ENCODE assay signal across 9 cellular contexts in the genomic region with DNA sequence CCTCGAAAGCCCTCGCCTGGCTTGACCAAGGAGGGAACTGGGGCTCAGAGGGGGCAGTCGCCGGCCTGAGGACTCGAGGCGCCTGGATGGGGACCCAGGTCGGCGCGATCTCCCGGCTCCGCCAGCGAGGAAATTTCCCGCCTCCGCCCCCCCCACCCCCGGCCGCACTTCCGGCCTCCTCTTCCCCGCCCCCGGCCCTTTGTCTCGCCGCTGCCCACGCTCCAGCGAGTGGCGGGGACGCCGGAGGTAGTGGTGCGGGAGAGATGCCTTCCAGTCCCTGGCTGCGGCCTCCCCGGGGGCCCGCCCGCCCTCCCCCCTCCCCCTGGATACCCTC. TPM values are rescaled to one million over a fixed set of nuclear protein-coding genes. Genes with fewer than 3 reads are reported as not detected.
DNase-seq lines count a peak whose midpoint lies in the region; ATAC-seq, FAIRE-seq and TF ChIP-seq lines count a peak whose summit lies in the region.
"Had no signal": no experiment of that assay in that cellular context is flagged by ENCODE, and none has a peak within 500 bp of the region (broad histone marks: within the 10 kb centered on the region; RNA-seq: fewer than 3 reads in every experiment).

No MANE protein-coding gene starts in this region.

- ATAC-seq in GM19452 (IDR thresholded peaks at IDR 0.05; ENCODE audit: unreplicated experiment) = no peak

- no peak overlapping the region for H3K56ac ChIP-seq in H9 (ENCODE audit: insufficient read length, low read depth, low read length)

- H2BK15ac ChIP-seq in H9 (ENCODE audit: low read depth, low read length) = no peak overlapping the region

- H2BK20ac ChIP-seq in H9 (ENCODE audit: low read depth, low read length, poor library complexity, severe bottlenecking) = no peak overlapping the region

- H3K27ac ChIP-seq in H9 (ENCODE audit: insufficient read length, low read depth, low read length) = no peak overlapping the region
- no peak overlapping the region for H3K27ac ChIP-seq in SU-DHL-6 (ENCODE audit: low read depth, low read length)
- H3K27ac ChIP-seq in hepatocyte = no peak overlapping the region
- H3K27ac ChIP-seq in suprapubic skin = no peak overlapping the region
- no peak overlapping the region for H3K27ac ChIP-seq in kidney (ENCODE audit: low read depth in 2 of 2, low read length in 2 of 2)

- no peak overlapping the region for H2AK5ac ChIP-seq in H9 (ENCODE audit: insufficient read length, low read length)

- H3K27me3 Mint-ChIP-seq in H9 (ENCODE audit: low read depth) = peaks cover 27% of the 10 kb centered on the region

- TF ChIP-seq POLR2A in suprapubic skin (IDR thresholded peaks at IDR 0.05) = no peak

- H3T11ph ChIP-seq in H9 (ENCODE audit: low read length) = no peak overlapping the region

- H3K9me3 ChIP-seq in H9 (ENCODE audit: control insufficient read depth, low read depth, low read length) = no peaks in the 10 kb centered on the region
- H3K9me3 ChIP-seq in SU-DHL-6 (ENCODE audit: insufficient read depth, low read length) = no peaks in the 10 kb centered on the region
- H3K9me3 ChIP-seq in hepatocyte (ENCODE audit: low read depth) = no peaks in the 10 kb centered on the region
- H3K9me3 ChIP-seq in suprapubic skin = no peaks in the 10 kb centered on the region
- no peaks in the 10 kb centered on the region for H3K9me3 ChIP-seq in kidney (ENCODE audit: control insufficient read depth in 1 of 2, low read length in 2 of 2)

- no peak overlapping the region for H2AFZ ChIP-seq in H9 (ENCODE audit: low read length)
- peak overlapping the region; percentile 90 for H2AFZ ChIP-seq in SU-DHL-6 (ENCODE audit: low read depth, low read length, severe bottlenecking)
- no peak overlapping the region for H2AFZ ChIP-seq in hepatocyte

- H4K8ac ChIP-seq in H9 (replicated peaks; ENCODE audit: insufficient read length, low read depth, low read length) = no peak overlapping the region

- H3K36me3 Mint-ChIP-seq in H9 (ENCODE audit: insufficient read depth in 1 of 3, low read depth in 3 of 3) = no peaks in the 10 kb centered on the region

- no peak overlapping the region for H3K9ac ChIP-seq in H9 (ENCODE audit: extremely low read depth, insufficient read length, low read length)
- H3K9ac ChIP-seq in SU-DHL-6 (ENCODE audit: low read length) = peak overlapping the region; percentile 67
- no peak overlapping the region for H3K9ac ChIP-seq in kidney (ENCODE audit: low read length in 2 of 2)

- no peak overlapping the region for H3K4ac ChIP-seq in H9 (ENCODE audit: low read depth, low read length)

- H3K4me1 ChIP-seq in H9 (ENCODE audit: insufficient read depth, low read length) (no peaks in the 10 kb centered on the region; the same call in 1 of the 2 replicates), hepatocyte (ENCODE audit: insufficient read depth) (no peaks in the 10 kb centered on the region), suprapubic skin (peaks cover 17% of the 10 kb centered on the region), kidney (ENCODE audit: control insufficient read depth in 1 of 2, insufficient read depth in 1 of 2, low read depth in 1 of 2, low read length in 2 of 2) (peaks cover 0 to 3% of the 10 kb centered on the region in 2 donors)

- intact Hi-C loops in kidney (cut with DNase I) = no loop called here

- peak overlapping the region; percentile 59 to 76 for H3K4me3 Mint-ChIP-seq in H9

- no peak overlapping the region for H3K18ac ChIP-seq in H9 (ENCODE audit: insufficient read length, low read depth, low read length)

- WGBS in H9 (ENCODE audit: extremely low coverage, insufficient read length, low lambda C conversion rate) = no CpG with 5 or more reads among the region's 31 CpGs
- 0% methylated on average over 12 of the region's 31 CpGs for WGBS in hepatocyte (ENCODE audit: low lambda C conversion rate, missing lambda C conversion rate)
- WGBS in suprapubic skin = 6% methylated on average over 3 of the region's 31 CpGs

- H3K27me3 ChIP-seq in H9 (ENCODE audit: insufficient read depth, low read length) (no peaks in the 10 kb centered on the region; the same call in 1 of the 2 replicates), SU-DHL-6 (ENCODE audit: low read length) (no peaks in the 10 kb centered on the region), hepatocyte (no peaks in the 10 kb centered on the region), suprapubic skin (peaks cover 38% of the 10 kb centered on the region)

- 0 out of 2 replicates have a peak, but pooled peaks cover 3% of the 10 kb centered on the region for H3F3A ChIP-seq in SU-DHL-6 (ENCODE audit: insufficient read depth)

- H4K5ac ChIP-seq in H9 (ENCODE audit: insufficient read length, low read depth, low read length) = no peak overlapping the region

- TF ChIP-seq EP300 in suprapubic skin (IDR thresholded peaks at IDR 0.05) = no peak

- H3K79me2 ChIP-seq in H9 (ENCODE audit: insufficient read depth, low read length) = no peaks in the 10 kb centered on the region
- H3K79me2 ChIP-seq in SU-DHL-6 (ENCODE audit: insufficient read depth, low read length) = no peaks in the 10 kb centered on the region
- no peaks in the 10 kb centered on the region for H3K79me2 ChIP-seq in hepatocyte

- H3K4me2 ChIP-seq in H9 (ENCODE audit: insufficient read depth, insufficient read length, low read length) (peak overlapping the region; percentile 35), SU-DHL-6 (ENCODE audit: low read depth, low read length, poor library complexity, severe bottlenecking) (peak overlapping the region; percentile 73), hepatocyte (peak overlapping the region; percentile 98)

- H4K20me1 ChIP-seq in H9 (ENCODE audit: control insufficient read depth, insufficient read depth, insufficient read length) = no peaks in the 10 kb centered on the region
- no peaks in the 10 kb centered on the region for H4K20me1 ChIP-seq in SU-DHL-6 (ENCODE audit: low read depth, low read length)
- H4K20me1 ChIP-seq in hepatocyte (ENCODE audit: insufficient read depth, poor library complexity, severe bottlenecking) = no peaks in the 10 kb centered on the region

- H2BK120ac ChIP-seq in H9 (ENCODE audit: low read depth, low read length, poor library complexity, severe bottlenecking) = no peak overlapping the region

- no peaks in the 10 kb centered on the region for H3K9me2 ChIP-seq in SU-DHL-6 (replicated peaks; ENCODE audit: insufficient read depth, low read length)
- no peaks in the 10 kb centered on the region for H3K9me2 ChIP-seq in hepatocyte (replicated peaks; ENCODE audit: insufficient read depth)

- H2BK12ac ChIP-seq in H9 (ENCODE audit: insufficient read length, low read depth, low read length) = no peak overlapping the region

- no peaks in the 10 kb centered on the region for H3K36me3 ChIP-seq in SU-DHL-6 (ENCODE audit: low read length)
- no peaks in the 10 kb centered on the region for H3K36me3 ChIP-seq in hepatocyte (replicated peaks; ENCODE audit: insufficient read depth, low read depth)
- H3K36me3 ChIP-seq in suprapubic skin = no peaks in the 10 kb centered on the region
- H3K36me3 ChIP-seq in kidney (ENCODE audit: control insufficient read depth in 1 of 2, insufficient read depth in 2 of 2, low read length in 2 of 2) = no peaks in the 10 kb centered on the region

- no peaks in the 10 kb centered on the region for H3K79me1 ChIP-seq in H9 (ENCODE audit: insufficient read depth, low read depth, low read length, poor library complexity, severe bottlenecking)

- no peak for TF ChIP-seq CTCF in H9 (conservative IDR thresholded peaks at IDR 0.05)
- no peak for TF ChIP-seq CTCF in SU-DHL-6 (IDR thresholded peaks at IDR 0.05; ENCODE audit: insufficient read depth, low read length, poor library complexity, severe bottlenecking)
- no peak for TF ChIP-seq CTCF in hepatocyte (IDR thresholded peaks at IDR 0.05; ENCODE audit: poor library complexity)
- TF ChIP-seq CTCF in suprapubic skin (IDR thresholded peaks at IDR 0.05) = no peak
- TF ChIP-seq CTCF in kidney (IDR thresholded peaks at IDR 0.05; ENCODE audit: borderline replicate concordance, extremely low read depth, insufficient read depth) = no peak

- peaks cover 6% of the 10 kb centered on the region for H3K23me2 ChIP-seq in H9 (ENCODE audit: insufficient read length, low read depth, low read length, poor library complexity, severe bottlenecking)

- H3K4me3 ChIP-seq in SU-DHL-6 (ENCODE audit: insufficient read depth, low read length, poor library complexity, severe bottlenecking) (peak overlapping the region; percentile 78), hepatocyte (peak overlapping the region; percentile 45), suprapubic skin (peak overlapping the region; percentile 55), kidney (ENCODE audit: low read length in 2 of 2) (no peak overlapping the region)

- H4K91ac ChIP-seq in H9 (ENCODE audit: insufficient read length, low read depth, low read length) = no peak overlapping the region

- no peak overlapping the region for H3K14ac ChIP-seq in H9 (ENCODE audit: insufficient read depth, low read length)

- H2BK5ac ChIP-seq in H9 (ENCODE audit: insufficient read length, low read length) = no peak overlapping the region

- DNase-seq in COR-L47 (lab: John Stamatoyannopoulos, UW) (peak; percentile 51), H9 (no peak), hepatocyte (ENCODE audit: low spot score) (no peak), suprapubic skin (ENCODE audit: low spot score in 2 of 2) (no peak), kidney (no peak)
- DNase-seq in central memory CD4-positive, alpha-beta T cell = no peak

- no peak for FAIRE-seq in kidney (lab: Jason Lieb, UNC)

- H3K27ac Mint-ChIP-seq in H9 = no peak overlapping the region

- no peak overlapping the region for H3K23ac ChIP-seq in H9 (ENCODE audit: insufficient read length, low read depth, low read length)

- H3K4me1 Mint-ChIP-seq in H9 = peaks cover 32% of the 10 kb centered on the region in 2 experiments

- H3K9me3 Mint-ChIP-seq in H9 = no peaks in the 10 kb centered on the region; a peak in 1 of 5 replicates

RNA-seq across cellular contexts. Expression of a gene that starts 0.4 kb away (rescaled TPM):
- total RNA-seq in H9 (2021) (10.8 and 12.1 TPM in 2 replicates), hepatocyte (1.4 and 1.6 TPM in 2 replicates), suprapubic skin (1 to 10 TPM in 3 of 4 donors, under 1 TPM in 1; 0.24 to 2.8 (median 1.5) TPM), kidney (1.3 TPM)
- polyA plus RNA-seq in hepatocyte (2.2 and 3.9 TPM in 2 replicates), kidney (ENCODE audit: insufficient read depth, low read depth, low replicate concordance) (0.45 TPM)

RNA-seq across cellular contexts. Expression of a gene that starts 19.9 kb away (rescaled TPM):
- total RNA-seq in H9 (2021) (3.5 and 4.2 TPM in 2 replicates), hepatocyte (not detected in 2 replicates), suprapubic skin (not detected), kidney (not detected)
- polyA plus RNA-seq in hepatocyte (0.57 TPM in 1 of 2 replicates, not detected in the other), kidney (ENCODE audit: insufficient read depth, low read depth, low replicate concordance) (not detected)

RNA-seq across cellular contexts. Expression of a gene that starts 20.1 kb away (rescaled TPM):
- total RNA-seq in H9 (2021) (1.3 and 1.8 TPM in 2 replicates), hepatocyte (not detected in 2 replicates), suprapubic skin (not detected), kidney (not detected)
- polyA plus RNA-seq in hepatocyte (not detected in 2 replicates), kidney (ENCODE audit: insufficient read depth, low read depth, low replicate concordance) (not detected)
- total RNA-seq: NCI-H460 had no signal

RNA-seq across cellular contexts. Expression of a gene that starts 36.9 kb away (rescaled TPM):
- total RNA-seq in H9 (2021) (46.8 and 51.9 TPM in 2 replicates), hepatocyte (33.2 and 33.4 TPM in 2 replicates), suprapubic skin (10 to 100 TPM; 14.6 to 22.3 (median 17.7) TPM), kidney (34.3 TPM)
- polyA plus RNA-seq in hepatocyte (27.9 TPM in 2 replicates), kidney (ENCODE audit: insufficient read depth, low read depth, low replicate concordance) (32.1 TPM)

Comparison
In these comparisons a context has a peak if more than half of its experiments do, and no peak if none do; other contexts are left out.
1. H3K4me2 ChIP-seq: peak in every context shown above with its lines; median percentile 98 in hepatocyte; 73 in SU-DHL-6; 35 in H9.
2. H3K4me3 ChIP-seq: peak in SU-DHL-6 (single experiment), hepatocyte (single experiment) and suprapubic skin (single experiment); none in kidney (0 of 2).